ENCODE assay signal across 21 cellular contexts in genomic region chr2:136863874-136864273, GRCh38.
A peak's percentile ranks its signal among the peaks of the same experiment; 100 is the strongest.
DNase-seq lines count a peak whose midpoint lies in the region; ATAC-seq and TF ChIP-seq lines count a peak whose summit lies in the region.
"Had no signal": no experiment of that assay in that cellular context is flagged by ENCODE, and none has a peak within 500 bp of the region (broad histone marks: within the 10 kb centered on the region; RNA-seq: fewer than 3 reads in every experiment).

No MANE protein-coding gene starts in this region.

- H3K27ac ChIP-seq in brain microvascular endothelial cell (no peak overlapping the region), tibial artery (peak overlapping the region; percentile 40 to 56)
- H3K27ac ChIP-seq: C4-2B, PC-9 had no signal

- in situ Hi-C loops in brain microvascular endothelial cell (cut with HindIII; ENCODE audit: low pct_ligation_motif_present, low sequenced_read_pairs) = no loop called here

- intact Hi-C loops in left cardiac atrium (cut with DNase I) (no loop called here), Right ventricle myocardium superior (cut with DNase I) (no loop called here), tibial artery (cut with DNase I; ENCODE audit: low total_unique reads) (no loop called here)

- no peak for TF ChIP-seq CTCF in brain microvascular endothelial cell (IDR thresholded peaks at IDR 0.05; ENCODE audit: low read depth, low read length, missing control alignments)
- TF ChIP-seq CTCF in tibial artery (IDR thresholded peaks at IDR 0.05) = no peak

- no peaks in the 10 kb centered on the region for H3K9me3 ChIP-seq in tibial artery

- H3K36me3 ChIP-seq in brain microvascular endothelial cell (replicated peaks) (no peaks in the 10 kb centered on the region), tibial artery (no peaks in the 10 kb centered on the region)

- ATAC-seq in left cardiac atrium = peak; percentile 50 to 63
- no peak for ATAC-seq in Right ventricle myocardium superior (ENCODE audit: poor library complexity)
- ATAC-seq in GM18498 (IDR thresholded peaks at IDR 0.05; ENCODE audit: unreplicated experiment) = no peak
- no peak for ATAC-seq in GM21515 (IDR thresholded peaks at IDR 0.05; ENCODE audit: unreplicated experiment)
- ATAC-seq: K562 had no signal

- H3K27me3 ChIP-seq in brain microvascular endothelial cell (replicated peaks) (no peaks in the 10 kb centered on the region), tibial artery (no peaks in the 10 kb centered on the region)

- H3K4me3 ChIP-seq in brain microvascular endothelial cell (ENCODE audit: low read depth, low read length) (no peak overlapping the region), tibial artery (peak overlapping the region; percentile 22 to 37)
- H3K4me3 ChIP-seq: K562, PC-9 had no signal

- DNase-seq in left cardiac atrium = no peak
- DNase-seq in Right ventricle myocardium superior = no peak
- DNase-seq in brain microvascular endothelial cell = peak; percentile 2
- peak; percentile 10 for DNase-seq in medulla oblongata (ENCODE audit: extremely low spot score)
- DNase-seq in tibial artery = no peak
- DNase-seq: Calu3; CD8-positive, alpha-beta memory T cell; MM.1S; NCI-H1092; NCI-H1436; NCI-H187 treated with DMSO at 0.1 percent for 48 hours; NCI-H2107; NCI-H446 treated with DMSO at 0.1 percent for 48 hours; NCI-H69; PC-9; RPMI8226; SIG-M5 had no signal

- H3K4me1 ChIP-seq in tibial artery = peaks cover 0 to 13% (median 4%) of the 10 kb centered on the region in 4 donors

Comparison
In these comparisons a context has a peak if more than half of its experiments do, and no peak if none do; other contexts are left out.
1. ATAC-seq: peak in left cardiac atrium (2 of 2); none in Right ventricle myocardium superior (single experiment), GM18498 (single experiment) and GM21515 (single experiment).
2. DNase-seq: peak in brain microvascular endothelial cell (single experiment) and medulla oblongata (single experiment); none in left cardiac atrium (single experiment), Right ventricle myocardium superior (single experiment) and tibial artery (0 of 2).